ENCODE assay signal across 8 cellular contexts in genomic region chr9:136791466-136792276, GRCh38. TPM values are rescaled to one million over a fixed set of nuclear protein-coding genes. Genes with fewer than 3 reads are reported as not detected.
DNase-seq lines count a peak whose midpoint lies in the region; ATAC-seq and TF ChIP-seq lines count a peak whose summit lies in the region.

No MANE protein-coding gene starts in this region.

- H3K27ac ChIP-seq in PC-9: peak overlapping the region; percentile 79
- peak overlapping the region; percentile 97 for H3K27ac ChIP-seq in vagina

- CTCF ChIA-PET in GM10248 (lab: Yijun Ruan, JAX): interaction anchor here (0.7 to 3.5 kb wide), 20 partner anchors 9 to 436 kb away, joined by 3 to 21 read pairs (median 4); partner anchors contain the start of genes AJM1, NPDC1, RABL6 and RNF224
- CTCF ChIA-PET in PC-9 (lab: Charles Lee): interaction anchor here (0.6 to 1.0 kb wide), 3 partner anchors 128 to 423 kb away, joined by 3 to 7 read pairs (median 3); partner anchors contain the start of gene CLIC3

- H3K4me2 ChIP-seq in PC-9: peak overlapping the region; percentile 84

- H3K27me3 Mint-ChIP-seq in progenitor cell of endocrine pancreas: no peaks in the 10 kb centered on the region

- peaks cover 8% of the 10 kb centered on the region for H3K79me2 ChIP-seq in PC-9 (ENCODE audit: low read depth)

- H3K4me3 ChIP-seq in PC-9 (peak overlapping the region; percentile 68), vagina (peak overlapping the region; percentile 78 to 79)

- POLR2A ChIA-PET in GM10248 (lab: Yijun Ruan, JAX): no interaction called here
- POLR2A ChIA-PET in PC-9 (lab: Charles Lee; ENCODE audit: unreplicated experiment): interaction anchor here (0.5 to 0.7 kb wide), 2 partner anchors 16 to 449 kb away, joined by 3 read pairs; partner anchors contain the start of genes RABL6 and TUBB4B

- H3K4me3 Mint-ChIP-seq in progenitor cell of endocrine pancreas (ENCODE audit: low read depth): peak overlapping the region; percentile 81

- no peaks in the 10 kb centered on the region for H3K36me3 ChIP-seq in PC-9 (ENCODE audit: low read depth)
- H3K36me3 ChIP-seq in vagina: no peaks in the 10 kb centered on the region

- BruUV-seq in PC-9 (replicated peaks; lab: Mats Ljungman, UMichigan): TSS peak; percentile 84

- peak; percentile 27 for ATAC-seq in HG03378 (IDR thresholded peaks at IDR 0.05; ENCODE audit: unreplicated experiment)
- no peak for ATAC-seq in HG03432 (IDR thresholded peaks at IDR 0.05; ENCODE audit: unreplicated experiment)

- DNase-seq in GM10248 (ENCODE audit: extremely low spot score) (peak; percentile 50), PC-9 (peak; percentile 81 to 85), germinal center (ENCODE audit: low spot score) (peak; percentile 64), progenitor cell of endocrine pancreas (ENCODE audit: low spot score, unreplicated experiment) (peak; percentile 78), vagina (ENCODE audit: extremely low spot score in 2 of 2) (no peak)
- DNase-seq in activated effector memory CD4-positive, alpha-beta T cell treated with anti-CD3 and anti-CD28 coated beads, Interleukin-2, amount 50 U/mL, for 16 hours: peak; percentile 89

- peaks cover 47% of the 10 kb centered on the region for H3K4me1 Mint-ChIP-seq in progenitor cell of endocrine pancreas (ENCODE audit: low read depth)

- H3K27ac Mint-ChIP-seq in progenitor cell of endocrine pancreas: peak overlapping the region; percentile 97

- intact Hi-C loops in PC-9 (cut with micrococcal nuclease; ENCODE audit: unreplicated experiment) (loop anchor here (1.0 to 10.0 kb wide), 5 partner anchors 56 to 451 kb away; partner anchors contain the start of genes CLIC3, SEC16A and TUBB4B), vagina (cut with DNase I) (loop anchor here (2.0 kb wide), 2 partner anchors 93 to 237 kb away; partner anchors contain the start of gene ABCA2)

- peaks cover 4% of the 10 kb centered on the region for H3K36me3 Mint-ChIP-seq in progenitor cell of endocrine pancreas (ENCODE audit: insufficient read depth)

- TF ChIP-seq CTCF in GM10248 (IDR thresholded peaks at IDR 0.05; ENCODE audit: control extremely low read depth, extremely low read depth, low read depth, missing control alignments) (peak; percentile 64), PC-9 (conservative IDR thresholded peaks at IDR 0.05) (peak; percentile 100), progenitor cell of endocrine pancreas (IDR thresholded peaks at IDR 0.05; ENCODE audit: unreplicated experiment) (peak; percentile 98), vagina (IDR thresholded peaks at IDR 0.05) (peak; percentile 59 to 72 (median 70))

- peaks cover 14% of the 10 kb centered on the region for H4K20me1 ChIP-seq in PC-9 (ENCODE audit: insufficient read depth)

- peak overlapping the region; percentile 93 for H2AFZ ChIP-seq in PC-9

- H3K4me1 ChIP-seq in PC-9 (replicated peaks; ENCODE audit: insufficient read depth): peaks cover 15% of the 10 kb centered on the region; the same call in 1 of the 2 replicates
- peaks cover 26% of the 10 kb centered on the region for H3K4me1 ChIP-seq in vagina

- no peaks in the 10 kb centered on the region for H3K9me3 Mint-ChIP-seq in progenitor cell of endocrine pancreas (ENCODE audit: low read depth)

- no peak for TF ChIP-seq POLR2A in vagina (IDR thresholded peaks at IDR 0.05)

- H3K9me2 ChIP-seq in PC-9 (ENCODE audit: insufficient read depth): no peaks in the 10 kb centered on the region

- peaks cover 18% of the 10 kb centered on the region for H3F3A ChIP-seq in PC-9 (ENCODE audit: insufficient read depth, low read depth)

- no peaks in the 10 kb centered on the region for H3K9me3 ChIP-seq in PC-9 (ENCODE audit: insufficient read depth, low read depth)
- H3K9me3 ChIP-seq in vagina: no peaks in the 10 kb centered on the region

- H3K27me3 ChIP-seq in PC-9 (ENCODE audit: insufficient read depth, low read depth) (no peaks in the 10 kb centered on the region), vagina (no peaks in the 10 kb centered on the region)

RNA-seq across cellular contexts. Expression of gene TMEM141, which starts 0.5 kb away (rescaled TPM):
- total RNA-seq in PC-9 (2021) (83.6 and 124 TPM in 2 replicates), progenitor cell of endocrine pancreas (57.8 and 62.2 TPM in 2 replicates), vagina (64.1 TPM)

RNA-seq across cellular contexts. Expression of gene CCDC183, which starts 4.5 kb away (rescaled TPM):
- total RNA-seq in PC-9 (2021) (3.6 and 5.3 TPM in 2 replicates), progenitor cell of endocrine pancreas (9.0 and 9.5 TPM in 2 replicates), vagina (not detected)

RNA-seq across cellular contexts. Expression of gene RABL6, which starts 16.1 kb away (rescaled TPM):
- total RNA-seq in PC-9 (2021): 116 and 136 TPM in 2 replicates
- 129 and 130 TPM in 2 replicates for total RNA-seq in progenitor cell of endocrine pancreas
- 31.7 TPM for total RNA-seq in vagina

RNA-seq across cellular contexts. Expression of gene LCN15, which starts 27.4 kb away (rescaled TPM):
- total RNA-seq in PC-9 (2021) (not detected in 2 replicates), progenitor cell of endocrine pancreas (not detected in 2 replicates), vagina (not detected)

RNA-seq across cellular contexts. Expression of gene LCN8, which starts 33.6 kb away (rescaled TPM):
- total RNA-seq in PC-9 (2021) (not detected in 2 replicates), progenitor cell of endocrine pancreas (not detected in 2 replicates), vagina (not detected)

Comparison
In these comparisons a context has a peak if more than half of its experiments do, and no peak if none do; other contexts are left out.
1. DNase-seq: peak in GM10248 (single experiment), PC-9 (2 of 2), activated effector memory CD4-positive, alpha-beta T cell treated with anti-CD3 and anti-CD28 coated beads, Interleukin-2, amount 50 U/mL, for 16 hours (single experiment), germinal center (single experiment) and progenitor cell of endocrine pancreas (single experiment); none in vagina (0 of 2).
2. Peak in every context shown above with its lines, with median percentiles within 50 percentile points of each other: CTCF ChIP-seq.